ENCODE assay signal across 12 cellular contexts in the genomic region with DNA sequence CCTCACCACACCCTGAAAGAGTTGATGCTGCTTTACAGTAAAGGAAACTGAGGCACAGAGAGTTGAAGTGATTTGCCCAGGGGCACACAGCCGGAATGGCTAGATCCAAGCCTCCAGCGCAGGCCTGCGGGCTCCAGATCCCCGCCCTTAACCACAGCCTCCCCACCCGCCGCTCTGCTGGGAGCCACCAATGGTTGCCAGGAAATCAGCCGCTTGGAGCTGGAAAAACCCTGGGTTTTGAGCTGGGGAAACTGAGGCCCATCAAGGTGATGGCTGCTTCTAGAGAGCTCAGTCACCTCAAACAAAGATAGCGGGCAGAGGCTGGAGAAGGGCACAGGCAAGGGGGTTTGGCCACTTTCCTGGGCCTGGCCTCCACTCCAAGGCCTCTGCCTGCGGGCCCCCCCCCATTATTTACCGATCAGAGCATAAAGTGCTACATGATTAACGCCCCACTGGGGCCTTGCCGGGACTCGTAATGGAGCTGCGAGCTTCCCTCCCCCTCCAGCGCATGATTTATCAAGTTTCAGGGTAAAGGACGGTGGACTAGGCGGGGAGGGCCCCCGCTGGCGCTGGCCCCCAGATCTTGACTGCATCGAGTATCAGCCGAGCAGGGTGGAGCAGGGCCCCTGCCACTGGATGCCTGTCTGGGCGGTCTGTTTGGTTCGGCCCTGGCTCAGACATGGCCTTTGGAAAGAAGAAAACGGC. TPM values are rescaled to one million over a fixed set of nuclear protein-coding genes. Genes with fewer than 3 reads are reported as not detected.
A peak's percentile ranks its signal among the peaks of the same experiment; 100 is the strongest.
DNase-seq lines count a peak whose midpoint lies in the region; TF ChIP-seq lines count a peak whose summit lies in the region.
"Had no signal": no experiment of that assay in that cellular context is flagged by ENCODE, and none has a peak within 500 bp of the region (broad histone marks: within the 10 kb centered on the region; RNA-seq: fewer than 3 reads in every experiment).

No MANE protein-coding gene starts in this region.

- TF ChIP-seq POLR2A in prostate gland (IDR thresholded peaks at IDR 0.05): no peak

- WGBS in prostate gland: 38% methylated on average over 24 of the region's 24 CpGs

- no peak for TF ChIP-seq CTCF in fibroblast of villous mesenchyme (IDR thresholded peaks at IDR 0.05; ENCODE audit: insufficient read depth, low read depth, low read length)
- TF ChIP-seq CTCF in prostate gland (IDR thresholded peaks at IDR 0.05): no peak

- H3K36me3 ChIP-seq in prostate gland: no peaks in the 10 kb centered on the region
- H3K36me3 ChIP-seq: HAP-1 had no signal

- intact Hi-C loops in prostate gland (cut with DNase I): loop anchor here (10.0 kb wide), 1 partner anchor 112 kb away; no protein-coding TSS in a partner anchor

- peaks cover 15% of the 10 kb centered on the region for H3K4me1 ChIP-seq in prostate gland (replicated peaks)

- no peaks in the 10 kb centered on the region for H3K9me3 ChIP-seq in prostate gland
- H3K9me3 ChIP-seq: HAP-1 had no signal

- H3K27ac ChIP-seq in prostate gland: peak overlapping the region; percentile 61 to 72

- no peaks in the 10 kb centered on the region for H3K27me3 ChIP-seq in prostate gland (replicated peaks; ENCODE audit: insufficient read depth)

- DNase-seq in COLO668 (lab: John Stamatoyannopoulos, UW; ENCODE audit: unreplicated experiment): peak; percentile 55
- peak; percentile 30 for DNase-seq in SHP77 treated with DMSO at 0.1 percent for 48 hours (lab: John Stamatoyannopoulos, UW)
- peak; percentile 75 for DNase-seq in fibroblast of villous mesenchyme (ENCODE audit: low read depth)
- no peak for DNase-seq in prostate gland (ENCODE audit: low spot score)
- DNase-seq in pons (ENCODE audit: low spot score): no peak
- no peak for DNase-seq in germinal center (ENCODE audit: low spot score)
- no peak for DNase-seq in NCI-H128 (lab: John Stamatoyannopoulos, UW; ENCODE audit: unreplicated experiment)
- DNase-seq in NK-92 treated with Interleukin-12 subunit alpha and Interleukin-12 subunit beta, amount 100 ng/mL, for 24 hours (lab: John Stamatoyannopoulos, UW): no peak
- DNase-seq: activated B cell treated with CpG ODN at 0.5 μM for 24 hours, NCI-H1105 had no signal

- H3K4me3 ChIP-seq in fibroblast of villous mesenchyme (ENCODE audit: low read depth, low read length): no peak overlapping the region
- H3K4me3 ChIP-seq in prostate gland: no peak overlapping the region
- H3K4me3 ChIP-seq: HAP-1 had no signal

RNA-seq across cellular contexts. Expression of a gene that starts 9.2 kb away (rescaled TPM):
- total RNA-seq in fibroblast of villous mesenchyme (91.8 and 97.2 TPM in 2 replicates), prostate gland (10 to 100 TPM; 19.7 to 83.6 TPM)

RNA-seq across cellular contexts. Expression of a gene that starts 54.3 kb away (rescaled TPM):
- total RNA-seq in fibroblast of villous mesenchyme: not detected in 2 replicates
- total RNA-seq in prostate gland: not detected
- total RNA-seq: activated B cell treated with CpG ODN at 0.5 μM for 24 hours, omental fat pad had no signal

Comparison
In these comparisons a context has a peak if more than half of its experiments do, and no peak if none do; other contexts are left out.
1. DNase-seq: peak in COLO668 (single experiment), SHP77 treated with DMSO at 0.1 percent for 48 hours (single experiment) and fibroblast of villous mesenchyme (single experiment); none in prostate gland (single experiment), pons (single experiment), germinal center (single experiment), NCI-H128 (single experiment) and NK-92 treated with Interleukin-12 subunit alpha and Interleukin-12 subunit beta, amount 100 ng/mL, for 24 hours (single experiment).